8 cellular contexts compared by ENCODE assay signal in the genomic region with DNA sequence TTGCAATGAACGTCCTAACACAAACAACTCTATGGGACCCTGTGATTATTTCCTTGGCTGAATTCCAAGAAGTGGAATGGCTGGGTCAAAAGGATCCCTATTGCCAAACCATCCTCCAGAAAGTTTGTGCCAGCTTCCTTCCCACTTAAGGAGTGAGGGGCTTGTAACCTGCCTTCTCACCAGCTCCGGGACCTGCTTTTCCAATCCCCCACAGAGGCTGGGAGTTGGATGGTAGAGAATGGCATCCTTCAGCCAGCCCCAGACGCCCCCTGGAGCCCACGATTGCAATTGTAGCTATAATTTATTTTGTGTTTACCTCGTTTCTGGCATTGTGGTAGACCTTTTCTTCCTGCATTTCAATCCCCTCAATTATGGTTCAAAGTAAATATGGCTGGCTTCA. TPM values are rescaled to one million over a fixed set of nuclear protein-coding genes. Genes with fewer than 3 reads are reported as not detected.
DNase-seq lines count a peak whose midpoint lies in the region; ATAC-seq and TF ChIP-seq lines count a peak whose summit lies in the region.

No MANE protein-coding gene starts in this region.

- no peak overlapping the region for H3K4me3 ChIP-seq in AG10803 (ENCODE audit: low read length)
- H3K4me3 ChIP-seq in stomach: no peak overlapping the region

- no peak for TF ChIP-seq POLR2A in stomach (IDR thresholded peaks at IDR 0.05)

- H3K4me1 ChIP-seq in foreskin keratinocyte (no peaks in the 10 kb centered on the region), stomach (no peaks in the 10 kb centered on the region)

- intact Hi-C loops in stomach (cut with DNase I; ENCODE audit: low total_unique reads): loop anchor here (10.0 kb wide), 1 partner anchor 164 kb away; no protein-coding TSS in a partner anchor

- in situ Hi-C loops in GM13977 (cut with MboI; ENCODE audit: low pct_unique_long_range_greater_than_20kb, low sequenced_read_pairs, unreplicated experiment): no loop called here

- 0 to 7% (median 4%) methylated on average over 5 of the region's 5 CpGs for WGBS in stomach, 5 donors

- TF ChIP-seq CTCF in AG10803 (conservative IDR thresholded peaks at IDR 0.05; ENCODE audit: low read length): peak; percentile 49
- peak; percentile 47 for TF ChIP-seq CTCF in GM13977 (IDR thresholded peaks at IDR 0.05; ENCODE audit: extremely low read depth, insufficient read depth, missing control alignments)
- TF ChIP-seq CTCF in foreskin keratinocyte (conservative IDR thresholded peaks at IDR 0.05): peak; percentile 66
- peak in 1 of 7 experiments; percentile 10 for TF ChIP-seq CTCF in stomach (IDR thresholded peaks at IDR 0.05)

- H3K36me3 ChIP-seq in stomach: no peaks in the 10 kb centered on the region

- no peaks in the 10 kb centered on the region for H3K9me3 ChIP-seq in stomach

- H3K27me3 ChIP-seq in foreskin keratinocyte (peaks cover 42% of the 10 kb centered on the region), stomach (peaks cover 0 to 62% (median 35%) of the 10 kb centered on the region in 3 donors)

- no peak for TF ChIP-seq EP300 in stomach (IDR thresholded peaks at IDR 0.05)

- peak; percentile 43 for ATAC-seq in foreskin keratinocyte
- ATAC-seq in HG03039 (IDR thresholded peaks at IDR 0.05; ENCODE audit: unreplicated experiment): no peak
- ATAC-seq in HG03469 (IDR thresholded peaks at IDR 0.05; ENCODE audit: unreplicated experiment): no peak

- DNase-seq in AG10803 (ENCODE audit: low read depth) (no peak), GM13977 (ENCODE audit: low spot score) (no peak), OCI-M1 (lab: John Stamatoyannopoulos, UW) (peak; percentile 35), foreskin keratinocyte (no peak), stomach (no peak)
- no peak for DNase-seq in stimulated activated CD4-positive, alpha-beta T cell treated with anti-CD3 and anti-CD28 coated beads, Interleukin-4, amount 100 ng/mL, for 1 hour

- H3K27ac ChIP-seq in foreskin keratinocyte (no peak overlapping the region), stomach (no peak overlapping the region)

RNA-seq across cellular contexts. Expression of gene ZDHHC22, which starts 9.7 kb away (rescaled TPM):
- total RNA-seq in foreskin keratinocyte: not detected in 2 replicates
- not detected in 2 replicates for polyA plus RNA-seq in foreskin keratinocyte
- under 1 TPM in 1 of 5 donors, not detected in 4; 0.18 TPM for total RNA-seq in stomach
- polyA plus RNA-seq in stomach: under 1 TPM in 1 of 3 donors, not detected in 2; 0.08 TPM

RNA-seq across cellular contexts. Expression of gene TMEM63C, which starts 30.4 kb away (rescaled TPM):
- total RNA-seq in foreskin keratinocyte (0.49 and 0.65 TPM in 2 replicates), stomach (1 to 10 TPM in 2 of 5 donors, under 1 TPM in 2, not detected in 1; 0.14 to 8.8 (median 2.7) TPM)
- polyA plus RNA-seq in foreskin keratinocyte (0.39 and 0.50 TPM in 2 replicates), stomach (1 to 10 TPM in 1 of 3 donors, under 1 TPM in 1, not detected in 1; 0.31 to 2.1 TPM)

RNA-seq across cellular contexts. Expression of gene CIPC, which starts 53.2 kb away (rescaled TPM):
- 10.0 and 10.1 TPM in 2 replicates for total RNA-seq in foreskin keratinocyte
- 2.3 and 3.0 TPM in 2 replicates for polyA plus RNA-seq in foreskin keratinocyte
- total RNA-seq in stomach: 10 to 100 TPM; 12.7 to 81.1 (median 32.2) TPM
- 10 to 100 TPM in 1 of 3 donors, 1 to 10 TPM in 2; 6.0 to 10.6 (median 6.1) TPM for polyA plus RNA-seq in stomach
